Comparison of ENCODE assay signal across 19 cellular contexts in genomic region chr3:71450985-71451560, GRCh38.
DNase-seq lines count a peak whose midpoint lies in the region; ATAC-seq and TF ChIP-seq lines count a peak whose summit lies in the region.
"Had no signal": no experiment of that assay in that cellular context is flagged by ENCODE, and none has a peak within 500 bp of the region (broad histone marks: within the 10 kb centered on the region; RNA-seq: fewer than 3 reads in every experiment).

No MANE protein-coding gene starts in this region.

- peak overlapping the region; percentile 50 for H3K4me3 Mint-ChIP-seq in activated CD4-positive, alpha-beta T cell treated with anti-CD3 and anti-CD28 coated beads for 36 hours
- H3K4me3 Mint-ChIP-seq in activated naive CD8-positive, alpha-beta T cell treated with anti-CD3 and anti-CD28 coated beads, Interleukin-2, amount 50 U/mL, for 24 hours: peak overlapping the region; percentile 65
- H3K4me3 Mint-ChIP-seq in neural progenitor cell: no peak overlapping the region

- no peak for ATAC-seq in activated CD4-positive, alpha-beta T cell treated with anti-CD3 and anti-CD28 coated beads for 36 hours
- no peak for ATAC-seq in activated naive CD8-positive, alpha-beta T cell treated with anti-CD3 and anti-CD28 coated beads, Interleukin-2, amount 50 U/mL, for 24 hours
- ATAC-seq: A549, lower lobe of right lung had no signal

- TF ChIP-seq CTCF in Loucy (conservative IDR thresholded peaks at IDR 0.05; ENCODE audit: low read length) (no peak), neural progenitor cell (IDR thresholded peaks at IDR 0.05) (no peak), dorsolateral prefrontal cortex (IDR thresholded peaks at IDR 0.05 in 54 of 56, conservative IDR thresholded peaks at IDR 0.05 in 2 of 56; ENCODE audit: low read depth in 1 of 56, partially characterized antibody in 56 of 56) (no peak)

- CTCF ChIA-PET in activated CD4-positive, alpha-beta T cell treated with anti-CD3 and anti-CD28 coated beads for 36 hours (lab: Charles Lee): interaction anchor here (0.9 to 1.0 kb wide), 2 partner anchors 10 to 131 kb away, joined by 3 read pairs; no protein-coding TSS in a partner anchor

- H4K20me1 ChIP-seq in Loucy (ENCODE audit: insufficient read depth, low read length, poor library complexity, severe bottlenecking) (no peaks in the 10 kb centered on the region), neural progenitor cell (ENCODE audit: low read depth) (peaks cover 59% of the 10 kb centered on the region)

- peaks cover 3% of the 10 kb centered on the region for H3K36me3 Mint-ChIP-seq in activated CD4-positive, alpha-beta T cell treated with anti-CD3 and anti-CD28 coated beads for 36 hours (ENCODE audit: low read depth)
- H3K36me3 Mint-ChIP-seq in activated naive CD8-positive, alpha-beta T cell treated with anti-CD3 and anti-CD28 coated beads, Interleukin-2, amount 50 U/mL, for 24 hours (ENCODE audit: low read depth): no peaks in the 10 kb centered on the region
- H3K36me3 Mint-ChIP-seq in neural progenitor cell: no peaks in the 10 kb centered on the region

- H3K4me2 ChIP-seq in Loucy (ENCODE audit: low read depth, low read length, poor library complexity, severe bottlenecking) (peak overlapping the region; percentile 19), neural progenitor cell (peak overlapping the region; percentile 43)
- H3K4me2 ChIP-seq: A549 had no signal

- peak overlapping the region; percentile 49 for H3K9ac ChIP-seq in Loucy (ENCODE audit: low read depth, low read length, poor library complexity, severe bottlenecking)
- H3K9ac ChIP-seq in neural progenitor cell: no peak overlapping the region
- H3K9ac ChIP-seq: parathyroid adenoma had no signal

- H3K9me2 ChIP-seq in Loucy (replicated peaks; ENCODE audit: low read depth, low read length): no peaks in the 10 kb centered on the region

- no peaks in the 10 kb centered on the region for H3K9me3 Mint-ChIP-seq in activated CD4-positive, alpha-beta T cell treated with anti-CD3 and anti-CD28 coated beads for 36 hours (ENCODE audit: low read depth)
- no peaks in the 10 kb centered on the region for H3K9me3 Mint-ChIP-seq in activated naive CD8-positive, alpha-beta T cell treated with anti-CD3 and anti-CD28 coated beads, Interleukin-2, amount 50 U/mL, for 24 hours
- no peaks in the 10 kb centered on the region for H3K9me3 Mint-ChIP-seq in neural progenitor cell

- H3K36me3 ChIP-seq in Loucy (ENCODE audit: insufficient read depth, low read length) (no peaks in the 10 kb centered on the region), neural progenitor cell (no peaks in the 10 kb centered on the region)
- H3K36me3 ChIP-seq: lower lobe of right lung, SJSA1, upper lobe of left lung had no signal

- H3K4me1 Mint-ChIP-seq in activated CD4-positive, alpha-beta T cell treated with anti-CD3 and anti-CD28 coated beads for 36 hours: peaks cover 94% of the 10 kb centered on the region
- H3K4me1 Mint-ChIP-seq in activated naive CD8-positive, alpha-beta T cell treated with anti-CD3 and anti-CD28 coated beads, Interleukin-2, amount 50 U/mL, for 24 hours: peaks cover 98% of the 10 kb centered on the region
- H3K4me1 Mint-ChIP-seq in neural progenitor cell: peaks cover 57% of the 10 kb centered on the region

- H3K79me2 ChIP-seq in Loucy (ENCODE audit: insufficient read depth, low read length) (peaks cover 95% of the 10 kb centered on the region), neural progenitor cell (ENCODE audit: low read depth) (no peaks in the 10 kb centered on the region)
- H3K79me2 ChIP-seq: parathyroid adenoma had no signal

- peak overlapping the region; percentile 92 for H3K27ac Mint-ChIP-seq in activated CD4-positive, alpha-beta T cell treated with anti-CD3 and anti-CD28 coated beads for 36 hours
- H3K27ac Mint-ChIP-seq in activated naive CD8-positive, alpha-beta T cell treated with anti-CD3 and anti-CD28 coated beads, Interleukin-2, amount 50 U/mL, for 24 hours: peak overlapping the region; percentile 88
- no peak overlapping the region for H3K27ac Mint-ChIP-seq in neural progenitor cell

- intact Hi-C loops in activated CD4-positive, alpha-beta T cell treated with anti-CD3 and anti-CD28 coated beads for 36 hours (cut with DNase I, micrococcal nuclease): no loop called here
- intact Hi-C loops in dorsolateral prefrontal cortex (cut with DNase I): no loop called here

- H3K27me3 ChIP-seq in Loucy (ENCODE audit: insufficient read depth, low read length, poor library complexity, severe bottlenecking): no peaks in the 10 kb centered on the region
- no peaks in the 10 kb centered on the region for H3K27me3 ChIP-seq in neural progenitor cell
- H3K27me3 ChIP-seq in dorsolateral prefrontal cortex: no peaks in the 10 kb centered on the region
- H3K27me3 ChIP-seq: SJSA1, upper lobe of left lung had no signal

- no peak for DNase-seq in activated CD4-positive, alpha-beta T cell treated with anti-CD3 and anti-CD28 coated beads for 36 hours
- no peak for DNase-seq in activated CD4-positive, alpha-beta T cell treated with anti-CD3 and anti-CD28 coated beads for 4 hours
- DNase-seq in activated naive CD8-positive, alpha-beta T cell treated with anti-CD3 and anti-CD28 coated beads, Interleukin-2, amount 50 U/mL, for 24 hours: no peak
- DNase-seq in neural progenitor cell (ENCODE audit: low spot score) (peak; percentile 32), NCI-H446 (lab: John Stamatoyannopoulos, UW) (no peak), dorsolateral prefrontal cortex (no peak)
- no peak for DNase-seq in stimulated activated CD4-positive, alpha-beta T cell treated with anti-CD3 and anti-CD28 coated beads, Interleukin-4, amount 100 ng/mL, for 1 hour
- DNase-seq: activated gamma-delta T cell treated with Interleukin-2 at 50 U/mL for 16 hours, DMS 273 treated with DMSO at 0.1 percent for 48 hours, erythroblast, hypothalamus, lower lobe of right lung, NCI-H1417, NCI-H774, upper lobe of left lung had no signal

- H3K4me1 ChIP-seq in Loucy (ENCODE audit: insufficient read depth, low read length, poor library complexity, severe bottlenecking): peaks cover 96% of the 10 kb centered on the region
- peaks cover 34% of the 10 kb centered on the region for H3K4me1 ChIP-seq in neural progenitor cell

- no peaks in the 10 kb centered on the region for H3K27me3 Mint-ChIP-seq in activated CD4-positive, alpha-beta T cell treated with anti-CD3 and anti-CD28 coated beads for 36 hours
- no peaks in the 10 kb centered on the region for H3K27me3 Mint-ChIP-seq in activated naive CD8-positive, alpha-beta T cell treated with anti-CD3 and anti-CD28 coated beads, Interleukin-2, amount 50 U/mL, for 24 hours
- H3K27me3 Mint-ChIP-seq in neural progenitor cell (ENCODE audit: insufficient read depth, low read depth): peaks cover 2% of the 10 kb centered on the region

- peak overlapping the region; percentile 5 for H3K4me3 ChIP-seq in Loucy (ENCODE audit: low read length, poor library complexity, severe bottlenecking)
- H3K4me3 ChIP-seq in neural progenitor cell: no peak overlapping the region
- no peak overlapping the region for H3K4me3 ChIP-seq in dorsolateral prefrontal cortex
- H3K4me3 ChIP-seq: A549, lower lobe of right lung, SJSA1, upper lobe of left lung had no signal

- POLR2A ChIA-PET in activated CD4-positive, alpha-beta T cell treated with anti-CD3 and anti-CD28 coated beads for 36 hours (lab: Charles Lee): no interaction called here

- H3K27ac ChIP-seq in neural progenitor cell (no peak overlapping the region), dorsolateral prefrontal cortex (no peak overlapping the region)
- H3K27ac ChIP-seq: A549, lower lobe of right lung, parathyroid adenoma, SJSA1, upper lobe of left lung had no signal

- no peak overlapping the region for H2AFZ ChIP-seq in Loucy (ENCODE audit: low read length)
- H2AFZ ChIP-seq in neural progenitor cell (replicated peaks): no peak overlapping the region
- H2AFZ ChIP-seq: parathyroid adenoma had no signal

- no peaks in the 10 kb centered on the region for H3K9me3 ChIP-seq in Loucy (ENCODE audit: insufficient read depth, low read depth, low read length)
- no peaks in the 10 kb centered on the region for H3K9me3 ChIP-seq in neural progenitor cell (ENCODE audit: low read depth)
- H3K9me3 ChIP-seq: A549, lower lobe of right lung, SJSA1, upper lobe of left lung had no signal

- no peaks in the 10 kb centered on the region; the same call in 1 of the 2 replicates for H3F3A ChIP-seq in Loucy (ENCODE audit: low read depth)
- H3F3A ChIP-seq in neural progenitor cell (ENCODE audit: low read depth): no peaks in the 10 kb centered on the region
